ENCODE assay signal across 21 cellular contexts in genomic region chr12:124645530-124646244, GRCh38.
DNase-seq lines count a peak whose midpoint lies in the region; ATAC-seq and TF ChIP-seq lines count a peak whose summit lies in the region.
"Had no signal": no experiment of that assay in that cellular context is flagged by ENCODE, and none has a peak within 500 bp of the region (broad histone marks: within the 10 kb centered on the region; RNA-seq: fewer than 3 reads in every experiment).

No MANE protein-coding gene starts in this region.

- DNase-seq in SK-N-SH (no peak), Panc1 (ENCODE audit: low read depth, low spot score) (no peak), erythroblast (lab: John Stamatoyannopoulos, UW) (no peak)
- DNase-seq in effector memory CD8-positive, alpha-beta T cell, result no peak
- DNase-seq in stimulated activated effector memory CD8-positive, alpha-beta T cell treated with anti-CD3 and anti-CD28 coated beads, Interleukin-12 subunit alpha, Interleukin-12 subunit beta, amount 100 ng/mL, for 72 hours (ENCODE audit: low spot score in 2 of 2), result no peak
- no peak for DNase-seq in activated CD8-positive, alpha-beta T cell treated with anti-CD3 and anti-CD28 coated beads for 36 hours
- DNase-seq: adrenal gland, body of pancreas, kidney, MG63, NCI-H1105 treated with DMSO at 0.1 percent for 48 hours, NCI-H2081, NCI-H2227 treated with DMSO at 0.1 percent for 48 hours, right lobe of liver, tibial artery had no signal

- peaks cover 0 to 2% of the 10 kb centered on the region in 2 experiments; a peak in 1 of 4 replicates for H3K4me1 ChIP-seq in SK-N-SH (ENCODE audit: control insufficient read depth in 1 of 2, insufficient read depth in 2 of 2, low read depth in 1 of 2, low read length in 1 of 2)
- peaks cover 11% of the 10 kb centered on the region for H3K4me1 ChIP-seq in Panc1 (ENCODE audit: control insufficient read depth, insufficient read depth, low read length)
- H3K4me1 ChIP-seq: adrenal gland, body of pancreas, HAP-1 had no signal

- no TSS peak for BruUV-seq in Panc1 (replicated peaks; lab: Mats Ljungman, UMichigan)

- no peak for TF ChIP-seq EP300 in SK-N-SH (IDR thresholded peaks at IDR 0.05; ENCODE audit: borderline replicate concordance in 1 of 2, low read depth in 1 of 2, low read length in 1 of 2)

- ATAC-seq in SK-N-SH treated with all-trans-retinoic acid at 6 μM for 48 hours (0 out of 3 replicates have a peak, but pooled peaks have one; percentile 27), Panc1 (peak; percentile 73), GM21367 (IDR thresholded peaks at IDR 0.05; ENCODE audit: unreplicated experiment) (no peak)
- ATAC-seq in effector memory CD8-positive, alpha-beta T cell (replicated peaks), result no peak
- ATAC-seq in stimulated activated effector memory CD8-positive, alpha-beta T cell treated with anti-CD3 and anti-CD28 coated beads, Interleukin-12 subunit alpha, Interleukin-12 subunit beta, amount 100 ng/mL, for 72 hours, result no peak
- no peak for ATAC-seq in activated CD8-positive, alpha-beta T cell treated with anti-CD3 and anti-CD28 coated beads for 36 hours
- ATAC-seq: body of pancreas had no signal

- H3K9me3 Mint-ChIP-seq in effector memory CD8-positive, alpha-beta T cell, result no peaks in the 10 kb centered on the region
- peaks cover 10% of the 10 kb centered on the region for H3K9me3 Mint-ChIP-seq in stimulated activated effector memory CD8-positive, alpha-beta T cell treated with anti-CD3 and anti-CD28 coated beads, Interleukin-12 subunit alpha, Interleukin-12 subunit beta, amount 100 ng/mL, for 72 hours
- H3K9me3 Mint-ChIP-seq in activated CD8-positive, alpha-beta T cell treated with anti-CD3 and anti-CD28 coated beads for 36 hours, result peaks cover 21% of the 10 kb centered on the region

- H3K9me3 ChIP-seq in SK-N-SH, result no peaks in the 10 kb centered on the region
- 0 out of 2 replicates have a peak, but pooled peaks cover 4% of the 10 kb centered on the region for H3K9me3 ChIP-seq in Panc1 (ENCODE audit: control insufficient read depth, insufficient read depth, low read depth, low read length)
- H3K9me3 ChIP-seq: HAP-1, right lobe of liver had no signal

- H3F3A ChIP-seq in SK-N-SH (replicated peaks; ENCODE audit: insufficient read depth), result no peaks in the 10 kb centered on the region

- in situ Hi-C loops in Panc1 (cut with HindIII; ENCODE audit: low pct_unique_long_range_greater_than_20kb, low sequenced_read_pairs), result no loop called here

- TF ChIP-seq RAD21 in SK-N-SH (IDR thresholded peaks at IDR 0.05; ENCODE audit: low read length), result no peak

- H3K36me3 ChIP-seq in SK-N-SH (replicated peaks in 1 of 2; ENCODE audit: control insufficient read depth in 1 of 2, insufficient read depth in 2 of 2, low read length in 1 of 2) (no peaks in the 10 kb centered on the region), Panc1 (ENCODE audit: control insufficient read depth, insufficient read depth, low read length) (no peaks in the 10 kb centered on the region)
- H3K36me3 ChIP-seq: adrenal gland, HAP-1, MG63, right lobe of liver, tibial artery had no signal

- no peaks in the 10 kb centered on the region for H4K20me1 ChIP-seq in SK-N-SH (ENCODE audit: insufficient read depth)

- H3K27ac Mint-ChIP-seq in effector memory CD8-positive, alpha-beta T cell, result peak overlapping the region in 1 of 2 donors; percentile 76
- no peak overlapping the region for H3K27ac Mint-ChIP-seq in stimulated activated effector memory CD8-positive, alpha-beta T cell treated with anti-CD3 and anti-CD28 coated beads, Interleukin-12 subunit alpha, Interleukin-12 subunit beta, amount 100 ng/mL, for 72 hours
- no peak overlapping the region for H3K27ac Mint-ChIP-seq in activated CD8-positive, alpha-beta T cell treated with anti-CD3 and anti-CD28 coated beads for 36 hours
- H3K27ac Mint-ChIP-seq: T-helper 2 cell treated with Interferon-gamma antibody and Interleukin-4, amounts not matched to agents 5 μg/mL and 100 μg/mL, for 36 hours had no signal

- H3K79me2 ChIP-seq in SK-N-SH (ENCODE audit: insufficient read depth), result no peaks in the 10 kb centered on the region

- peaks cover 15 to 19% of the 10 kb centered on the region in 2 donors for H3K4me1 Mint-ChIP-seq in effector memory CD8-positive, alpha-beta T cell (ENCODE audit: low read depth in 2 of 2)
- peaks cover 25% of the 10 kb centered on the region for H3K4me1 Mint-ChIP-seq in stimulated activated effector memory CD8-positive, alpha-beta T cell treated with anti-CD3 and anti-CD28 coated beads, Interleukin-12 subunit alpha, Interleukin-12 subunit beta, amount 100 ng/mL, for 72 hours
- H3K4me1 Mint-ChIP-seq in activated CD8-positive, alpha-beta T cell treated with anti-CD3 and anti-CD28 coated beads for 36 hours (ENCODE audit: low read depth), result peaks cover 19% of the 10 kb centered on the region

- no peak for TF ChIP-seq POLR2A in erythroblast (IDR thresholded peaks at IDR 0.05; ENCODE audit: low read length)

- no peaks in the 10 kb centered on the region for H3K9me2 ChIP-seq in SK-N-SH

- H3K27ac ChIP-seq in SK-N-SH (ENCODE audit: low read depth in 2 of 2, low read length in 1 of 2) (no peak overlapping the region), Panc1 (ENCODE audit: low read length) (peak overlapping the region; percentile 57)
- H3K27ac ChIP-seq: 22Rv1, adrenal gland, body of pancreas, right lobe of liver, SK-N-MC, tibial artery had no signal

- no peak overlapping the region for H2AFZ ChIP-seq in SK-N-SH (ENCODE audit: low read depth)

- 73% methylated on average over 16 of the region's 18 CpGs for WGBS in SK-N-SH (ENCODE audit: low lambda C conversion rate)

- H3K36me3 Mint-ChIP-seq in effector memory CD8-positive, alpha-beta T cell (ENCODE audit: insufficient read depth), result no peaks in the 10 kb centered on the region
- H3K36me3 Mint-ChIP-seq in stimulated activated effector memory CD8-positive, alpha-beta T cell treated with anti-CD3 and anti-CD28 coated beads, Interleukin-12 subunit alpha, Interleukin-12 subunit beta, amount 100 ng/mL, for 72 hours, result no peaks in the 10 kb centered on the region
- H3K36me3 Mint-ChIP-seq in activated CD8-positive, alpha-beta T cell treated with anti-CD3 and anti-CD28 coated beads for 36 hours (ENCODE audit: low read depth), result peaks cover 6% of the 10 kb centered on the region

- peak overlapping the region; percentile 64 to 70 for H3K4me3 Mint-ChIP-seq in effector memory CD8-positive, alpha-beta T cell
- H3K4me3 Mint-ChIP-seq in stimulated activated effector memory CD8-positive, alpha-beta T cell treated with anti-CD3 and anti-CD28 coated beads, Interleukin-12 subunit alpha, Interleukin-12 subunit beta, amount 100 ng/mL, for 72 hours, result peak overlapping the region; percentile 29
- H3K4me3 Mint-ChIP-seq in activated CD8-positive, alpha-beta T cell treated with anti-CD3 and anti-CD28 coated beads for 36 hours, result no peak overlapping the region

- TF ChIP-seq CTCF in SK-N-SH (IDR thresholded peaks at IDR 0.05) (no peak), Panc1 (IDR thresholded peaks at IDR 0.05) (no peak)
- no peak for TF ChIP-seq CTCF in activated CD8-positive, alpha-beta T cell treated with anti-CD3 and anti-CD28 coated beads for 36 hours (IDR thresholded peaks at IDR 0.05)

- no peak overlapping the region for H3K4me3 ChIP-seq in SK-N-SH (ENCODE audit: low read depth in 2 of 2, low read length in 1 of 2)
- H3K4me3 ChIP-seq in Panc1 (ENCODE audit: low read depth in 2 of 2, low read length in 2 of 2), result no peak overlapping the region
- H3K4me3 ChIP-seq: adrenal gland, body of pancreas, HAP-1, MG63, right lobe of liver, SK-N-MC, tibial artery had no signal

- CTCF ChIA-PET in SK-N-SH (lab: Yijun Ruan, JAX), result interaction anchor here (1.7 kb wide), 1 partner anchor 9 kb away, joined by 7 read pairs; no protein-coding TSS in a partner anchor
- CTCF ChIA-PET in Panc1 (lab: Charles Lee), result no interaction called here
- CTCF ChIA-PET in activated CD8-positive, alpha-beta T cell treated with anti-CD3 and anti-CD28 coated beads for 36 hours (lab: Charles Lee), result interaction anchor here (1.0 kb wide), 1 partner anchor 41 kb away, joined by 3 read pairs; no protein-coding TSS in a partner anchor

- H3K27me3 Mint-ChIP-seq in effector memory CD8-positive, alpha-beta T cell, result peaks cover 6 to 47% of the 10 kb centered on the region in 2 donors
- H3K27me3 Mint-ChIP-seq in activated CD8-positive, alpha-beta T cell treated with anti-CD3 and anti-CD28 coated beads for 36 hours, result no peaks in the 10 kb centered on the region

- intact Hi-C loops in Panc1 (cut with micrococcal nuclease; ENCODE audit: unreplicated experiment), result no loop called here
- intact Hi-C loops in activated CD8-positive, alpha-beta T cell treated with anti-CD3 and anti-CD28 coated beads for 36 hours (cut with micrococcal nuclease), result no loop called here

- no peak overlapping the region for H3K9ac ChIP-seq in SK-N-SH

- POLR2A ChIA-PET in SK-N-SH (lab: Yijun Ruan, JAX), result no interaction called here
- POLR2A ChIA-PET in Panc1 (lab: Charles Lee), result no interaction called here
- POLR2A ChIA-PET in activated CD8-positive, alpha-beta T cell treated with anti-CD3 and anti-CD28 coated beads for 36 hours (lab: Charles Lee), result interaction anchor here (0.6 kb wide), 1 partner anchor 10 kb away, joined by 4 read pairs; no protein-coding TSS in a partner anchor

- H3K27me3 ChIP-seq in SK-N-SH (ENCODE audit: insufficient read depth), result no peaks in the 10 kb centered on the region
- H3K27me3 ChIP-seq in Panc1 (ENCODE audit: control insufficient read depth, insufficient read depth, low read length), result no peaks in the 10 kb centered on the region
- H3K27me3 ChIP-seq: adrenal gland, body of pancreas, MG63, right lobe of liver, tibial artery had no signal

- no peak overlapping the region for H3K4me2 ChIP-seq in SK-N-SH

TF ChIP-seq in SK-N-SH treated with all-trans-retinoic acid at 6 μM for 48 hours, 23 proteins besides CTCF, POLR2A, EP300 and RAD21 (continues in another document):
- TF ChIP-seq GLIS3 (CRISPR knock-in tag; IDR thresholded peaks at IDR 0.05) (no peak), ESRRG (CRISPR knock-in tag; IDR thresholded peaks at IDR 0.05) (no peak), ARNTL (CRISPR knock-in tag; IDR thresholded peaks at IDR 0.05; ENCODE audit: borderline replicate concordance, low read depth) (no peak), RARB (CRISPR knock-in tag; IDR thresholded peaks at IDR 0.05) (no peak), ZFP3 (CRISPR knock-in tag; IDR thresholded peaks at IDR 0.05) (no peak), BACH2 (CRISPR knock-in tag; IDR thresholded peaks at IDR 0.05; ENCODE audit: borderline replicate concordance) (no peak)

TF ChIP-seq in SK-N-SH, 30 proteins besides CTCF, POLR2A, EP300 and RAD21 (continues in another document):
- no peak for TF ChIP-seq USF2 (IDR thresholded peaks at IDR 0.05; ENCODE audit: borderline replicate concordance, low read depth, low read length)

Comparison
In these comparisons a context has a peak if more than half of its experiments do, and no peak if none do; other contexts are left out.
1. ATAC-seq: peak in SK-N-SH treated with all-trans-retinoic acid at 6 μM for 48 hours (single experiment) and Panc1 (single experiment); none in effector memory CD8-positive, alpha-beta T cell (single experiment), stimulated activated effector memory CD8-positive, alpha-beta T cell treated with anti-CD3 and anti-CD28 coated beads, Interleukin-12 subunit alpha, Interleukin-12 subunit beta, amount 100 ng/mL, for 72 hours (single experiment), activated CD8-positive, alpha-beta T cell treated with anti-CD3 and anti-CD28 coated beads for 36 hours (single experiment) and GM21367 (single experiment).